In the genomic region with DNA sequence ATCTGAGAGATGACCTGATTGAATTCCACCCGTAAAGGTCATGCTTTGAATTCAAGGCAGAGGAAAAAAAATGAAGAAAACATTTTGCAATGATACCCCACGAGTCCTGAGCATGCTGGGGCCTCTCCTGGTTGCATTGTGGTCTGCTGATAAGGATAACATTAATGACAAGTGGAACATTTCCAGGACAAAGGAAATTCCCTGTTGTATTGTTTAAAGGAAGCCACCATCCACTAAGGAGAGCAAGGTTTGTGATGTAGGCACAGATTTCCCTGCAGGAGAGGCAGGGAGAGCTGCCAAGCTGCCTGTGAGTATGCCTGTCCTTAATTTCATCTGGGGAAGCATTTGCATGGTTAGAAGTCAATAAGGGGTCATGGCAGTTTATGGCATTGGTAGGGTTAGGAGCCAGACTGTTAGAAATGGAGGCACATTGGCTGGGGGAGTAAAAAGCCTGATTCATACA, we compare ENCODE assay signal across 9 cellular contexts. TPM values are rescaled to one million over a fixed set of nuclear protein-coding genes. Genes with fewer than 3 reads are reported as not detected.
DNase-seq lines count a peak whose midpoint lies in the region; ATAC-seq and TF ChIP-seq lines count a peak whose summit lies in the region.
"Had no signal": no experiment of that assay in that cellular context is flagged by ENCODE, and none has a peak within 500 bp of the region (broad histone marks: within the 10 kb centered on the region; RNA-seq: fewer than 3 reads in every experiment).

No MANE protein-coding gene starts in this region.

- intact Hi-C loops in mammary epithelial cell (cut with micrococcal nuclease), result no loop called here

- TF ChIP-seq CTCF in mammary epithelial cell (conservative IDR thresholded peaks at IDR 0.05 in 1 of 2, IDR thresholded peaks at IDR 0.05 in 1 of 2; ENCODE audit: extremely low read depth in 1 of 2, insufficient read depth in 1 of 2, low read depth in 1 of 2, low read length in 2 of 2), result no peak

- H3K4me3 ChIP-seq in mammary epithelial cell (replicated peaks in 1 of 3; ENCODE audit: insufficient read depth in 1 of 3, low read depth in 2 of 3, low read length in 3 of 3) (no peak overlapping the region), muscle layer of duodenum (ENCODE audit: low read depth in 1 of 2, low read length in 2 of 2) (peak overlapping the region in 1 of 2 donors; percentile 15)

- H3K9me3 Mint-ChIP-seq in IgD-negative memory B cell, result no peaks in the 10 kb centered on the region

- peak; percentile 46 for DNase-seq in AG08395 (ENCODE audit: low spot score)
- peak; percentile 31 for DNase-seq in mammary epithelial cell
- no peak for DNase-seq in RKO (ENCODE audit: low spot score)
- no peak for DNase-seq in midbrain (lab: John Stamatoyannopoulos, UW)
- DNase-seq: Karpas-422 had no signal

- H3K4me2 ChIP-seq in mammary epithelial cell (ENCODE audit: insufficient read depth, low read depth, low read length), result no peak overlapping the region

- no peak overlapping the region for H2AFZ ChIP-seq in mammary epithelial cell (ENCODE audit: low read depth, low read length)

- H3K4me1 Mint-ChIP-seq in IgD-negative memory B cell, result peaks cover 76 to 89% (median 80%) of the 10 kb centered on the region in 3 donors

- H3K4me3 Mint-ChIP-seq in IgD-negative memory B cell, result peak overlapping the region; percentile 25 to 87 (median 80)

- no peaks in the 10 kb centered on the region for H3K36me3 ChIP-seq in mammary epithelial cell (ENCODE audit: insufficient read depth, low read length)
- no peaks in the 10 kb centered on the region for H3K36me3 ChIP-seq in muscle layer of duodenum (ENCODE audit: control insufficient read depth in 1 of 2, insufficient read depth in 2 of 2, low read length in 2 of 2)

- ATAC-seq in HG03280 (IDR thresholded peaks at IDR 0.05; ENCODE audit: unreplicated experiment) (no peak), HG02885 (IDR thresholded peaks at IDR 0.05; ENCODE audit: poor library complexity, unreplicated experiment) (no peak)

- no peak overlapping the region for H3K9ac ChIP-seq in mammary epithelial cell (ENCODE audit: insufficient read depth, low read length)

- CTCF ChIA-PET in mammary epithelial cell (lab: Charles Lee; ENCODE audit: low non-redundant PET), result no interaction called here

- H3K36me3 Mint-ChIP-seq in IgD-negative memory B cell, result no peaks in the 10 kb centered on the region

- BruUV-seq in mammary epithelial cell (replicated peaks; lab: Mats Ljungman, UMichigan), result no TSS peak

- WGBS in mammary epithelial cell (ENCODE audit: low coverage, missing lambda C conversion rate), result 33% methylated on average over 2 of the region's 2 CpGs

- H3K27me3 ChIP-seq in mammary epithelial cell (ENCODE audit: insufficient read depth, low read length) (no peaks in the 10 kb centered on the region), muscle layer of duodenum (ENCODE audit: low read depth, low read length) (no peaks in the 10 kb centered on the region)

- peaks cover 3% of the 10 kb centered on the region for H3K27me3 Mint-ChIP-seq in IgD-negative memory B cell

- in situ Hi-C loops in mammary epithelial cell (cut with MboI; ENCODE audit: low sequenced_read_pairs in 2 of 2), result no loop called here

- peak overlapping the region; percentile 94 to 99 (median 98) for H3K27ac Mint-ChIP-seq in IgD-negative memory B cell

- H3K9me3 ChIP-seq in mammary epithelial cell (replicated peaks; ENCODE audit: insufficient read depth, low read length), result no peaks in the 10 kb centered on the region
- no peaks in the 10 kb centered on the region for H3K9me3 ChIP-seq in muscle layer of duodenum (ENCODE audit: control insufficient read depth in 1 of 2, low read length in 2 of 2)

- H4K20me1 ChIP-seq in mammary epithelial cell (ENCODE audit: insufficient read depth, low read length), result no peaks in the 10 kb centered on the region

- H3K4me1 ChIP-seq in mammary epithelial cell (ENCODE audit: insufficient read depth, low read length) (peaks cover 29% of the 10 kb centered on the region), muscle layer of duodenum (ENCODE audit: control insufficient read depth in 1 of 2, insufficient read depth in 2 of 2, low read length in 2 of 2) (peaks cover 11 to 27% of the 10 kb centered on the region in 2 donors)

- dilution Hi-C loops in mammary epithelial cell (cut with HindIII; ENCODE audit: low sequenced_read_pairs), result no loop called here

- no peak overlapping the region for H3K27ac ChIP-seq in mammary epithelial cell (ENCODE audit: insufficient read depth, low read depth, low read length)
- H3K27ac ChIP-seq in muscle layer of duodenum (ENCODE audit: low read length), result peak overlapping the region; percentile 80

- peaks cover 8% of the 10 kb centered on the region for H3K79me2 ChIP-seq in mammary epithelial cell (ENCODE audit: insufficient read depth, low read length)

RNA-seq across cellular contexts. Expression of gene FLI1, which starts 21.9 kb away (rescaled TPM):
- polyA plus RNA-seq in IgD-negative memory B cell (113 TPM), mammary epithelial cell (7.1 TPM)
- 1 to 10 TPM in 1 of 2 donors, under 1 TPM in 1; 0.67 to 1.6 TPM for total RNA-seq in mammary epithelial cell
- 40.9 TPM for polyA minus RNA-seq in mammary epithelial cell

Comparison
In these comparisons a context has a peak if more than half of its experiments do, and no peak if none do; other contexts are left out.
1. DNase-seq: peak in AG08395 (single experiment) and mammary epithelial cell (single experiment); none in RKO (single experiment) and midbrain (single experiment).
2. RNA of gene FLI1, which starts 21.9 kb away (polyA plus RNA-seq): 113 TPM in IgD-negative memory B cell (single experiment); 7.1 TPM in mammary epithelial cell (single experiment); every median in the first group is over 10 times any median in the second.